Comparison of ENCODE assay signal across 10 cellular contexts in the genomic region with DNA sequence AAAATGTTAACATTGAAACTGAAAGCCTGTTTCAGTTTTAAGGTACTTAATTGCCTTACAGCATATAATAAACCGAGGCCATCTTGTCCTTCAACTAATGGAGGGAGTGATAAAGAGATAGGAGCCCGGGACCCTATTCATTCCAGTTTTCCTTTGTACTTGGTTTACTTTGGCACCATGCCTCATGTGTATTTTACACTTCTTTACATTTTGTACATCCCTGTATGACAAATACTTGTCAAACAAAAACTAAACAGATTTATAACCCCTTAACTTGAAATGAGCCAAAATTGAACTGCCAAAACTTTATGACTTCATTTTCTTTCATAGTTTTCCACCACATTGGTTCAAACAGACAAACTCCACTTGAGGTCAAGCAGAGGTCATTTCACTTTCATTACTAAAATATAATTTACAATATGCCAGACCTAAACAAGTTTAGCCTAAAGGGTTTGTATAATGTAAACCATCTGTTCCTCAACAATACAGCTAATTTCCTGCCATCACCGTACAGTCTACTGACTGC. TPM values are rescaled to one million over a fixed set of nuclear protein-coding genes. Genes with fewer than 3 reads are reported as not detected.
DNase-seq lines count a peak whose midpoint lies in the region; ATAC-seq and TF ChIP-seq lines count a peak whose summit lies in the region.
"Had no signal": no experiment of that assay in that cellular context is flagged by ENCODE, and none has a peak within 500 bp of the region (broad histone marks: within the 10 kb centered on the region; RNA-seq: fewer than 3 reads in every experiment).

No MANE protein-coding gene starts in this region.

- H3K27ac Mint-ChIP-seq in H9: no peak overlapping the region
- H3K27ac Mint-ChIP-seq in T-helper 17 cell: no peak overlapping the region

- H3K18ac ChIP-seq in H9 (ENCODE audit: insufficient read length, low read depth, low read length): no peak overlapping the region

- H3K56ac ChIP-seq in H9 (ENCODE audit: insufficient read length, low read depth, low read length): no peak overlapping the region

- no peak overlapping the region for H3K9ac ChIP-seq in H9 (ENCODE audit: extremely low read depth, insufficient read length, low read length)

- H3K79me2 ChIP-seq in H9 (ENCODE audit: insufficient read depth, low read length): no peaks in the 10 kb centered on the region

- no peak overlapping the region for H4K8ac ChIP-seq in H9 (replicated peaks; ENCODE audit: insufficient read length, low read depth, low read length)

- peaks cover 9% of the 10 kb centered on the region for H3K4me1 ChIP-seq in H9 (ENCODE audit: insufficient read depth, low read length)

- H3K4me2 ChIP-seq in H9 (ENCODE audit: insufficient read depth, insufficient read length, low read length): no peak overlapping the region

- H3K27ac ChIP-seq in H9 (ENCODE audit: insufficient read length, low read depth, low read length): no peak overlapping the region

- H3K9me3 ChIP-seq in H9 (ENCODE audit: control insufficient read depth, low read depth, low read length) (peaks cover 7% of the 10 kb centered on the region), T-helper 17 cell (ENCODE audit: control insufficient read depth, low read length, poor library complexity, severe bottlenecking) (peaks cover under 1% of the 10 kb centered on the region)

- H3K4me3 ChIP-seq in GM08714 (ENCODE audit: low read length) (peak overlapping the region; percentile 28; the same call in 1 of the 2 replicates), fibroblast of the aortic adventitia (ENCODE audit: low read depth, low read length) (no peak overlapping the region), H7 (ENCODE audit: insufficient read depth, low read depth, low read length) (no peak overlapping the region)

- no peak overlapping the region for H4K91ac ChIP-seq in H9 (ENCODE audit: insufficient read length, low read depth, low read length)

- no peak overlapping the region for H3T11ph ChIP-seq in H9 (ENCODE audit: low read length)

- H3K27me3 Mint-ChIP-seq in H9 (ENCODE audit: low read depth) (no peaks in the 10 kb centered on the region), T-helper 17 cell (peaks cover 41% of the 10 kb centered on the region)

- no peak overlapping the region for H2BK120ac ChIP-seq in H9 (ENCODE audit: low read depth, low read length, poor library complexity, severe bottlenecking)

- H3K36me3 Mint-ChIP-seq in H9 (ENCODE audit: insufficient read depth in 1 of 3, low read depth in 3 of 3) (peaks cover 50 to 61% (median 51%) of the 10 kb centered on the region in 3 experiments), T-helper 17 cell (ENCODE audit: low read depth) (peaks cover 3% of the 10 kb centered on the region)

- H2AFZ ChIP-seq in H9 (ENCODE audit: low read length): no peak overlapping the region

- peaks cover 13 to 27% of the 10 kb centered on the region in 2 experiments for H3K9me3 Mint-ChIP-seq in H9

- no peak for TF ChIP-seq CTCF in fibroblast of the aortic adventitia (IDR thresholded peaks at IDR 0.05; ENCODE audit: insufficient read depth, low read length)
- no peak for TF ChIP-seq CTCF in H9 (conservative IDR thresholded peaks at IDR 0.05)

- no peaks in the 10 kb centered on the region for H3K79me1 ChIP-seq in H9 (ENCODE audit: insufficient read depth, low read depth, low read length, poor library complexity, severe bottlenecking)

- H3K27me3 ChIP-seq in H9 (ENCODE audit: insufficient read depth, low read length): no peaks in the 10 kb centered on the region
- H3K27me3 ChIP-seq in H7 (ENCODE audit: control insufficient read depth, insufficient read depth, low read length): no peaks in the 10 kb centered on the region

- peaks cover 27 to 38% of the 10 kb centered on the region in 2 experiments for H3K4me1 Mint-ChIP-seq in H9
- no peaks in the 10 kb centered on the region for H3K4me1 Mint-ChIP-seq in T-helper 17 cell

- no peak overlapping the region for H4K5ac ChIP-seq in H9 (ENCODE audit: insufficient read length, low read depth, low read length)

- DNase-seq in NCI-H510A (lab: John Stamatoyannopoulos, UW) (peak; percentile 3), fibroblast of the aortic adventitia (ENCODE audit: low read depth) (peak; percentile 67), H9 (no peak), T-helper 17 cell (no peak), NCI-H1694 treated with DMSO at 0.1 percent for 48 hours (lab: John Stamatoyannopoulos, UW) (no peak), H7 (no peak)

- no peak overlapping the region for H2AK5ac ChIP-seq in H9 (ENCODE audit: insufficient read length, low read length)

- H3K23me2 ChIP-seq in H9 (ENCODE audit: insufficient read length, low read depth, low read length, poor library complexity, severe bottlenecking): peaks cover 3% of the 10 kb centered on the region

- H2BK5ac ChIP-seq in H9 (ENCODE audit: insufficient read length, low read length): no peak overlapping the region

- H2BK20ac ChIP-seq in H9 (ENCODE audit: low read depth, low read length, poor library complexity, severe bottlenecking): no peak overlapping the region

- H3K14ac ChIP-seq in H9 (ENCODE audit: insufficient read depth, low read length): no peak overlapping the region

- no peak overlapping the region for H2BK15ac ChIP-seq in H9 (ENCODE audit: low read depth, low read length)

- H3K36me3 ChIP-seq in H7 (replicated peaks; ENCODE audit: control insufficient read depth, insufficient read depth, low read length): no peaks in the 10 kb centered on the region; the same call in none of the 2 replicates

- H3K4me3 Mint-ChIP-seq in H9: no peak overlapping the region
- H3K4me3 Mint-ChIP-seq in T-helper 17 cell: no peak overlapping the region

- ATAC-seq in HG02885 (IDR thresholded peaks at IDR 0.05; ENCODE audit: poor library complexity, unreplicated experiment) (peak; percentile 59), T-helper 17 cell (no peak)

- H2BK12ac ChIP-seq in H9 (ENCODE audit: insufficient read length, low read depth, low read length): no peak overlapping the region

- no peaks in the 10 kb centered on the region for H4K20me1 ChIP-seq in H9 (ENCODE audit: control insufficient read depth, insufficient read depth, insufficient read length)

- H3K4ac ChIP-seq in H9 (ENCODE audit: low read depth, low read length): no peak overlapping the region

- WGBS in H9 (ENCODE audit: extremely low coverage, insufficient read length, low lambda C conversion rate): no CpG with 5 or more reads among the region's 3 CpGs

- no peak overlapping the region for H3K23ac ChIP-seq in H9 (ENCODE audit: insufficient read length, low read depth, low read length)

RNA-seq across cellular contexts. Expression of a gene that starts 30.9 kb away (rescaled TPM):
- not detected in 2 replicates for total RNA-seq in fibroblast of the aortic adventitia (ENCODE audit: low replicate concordance)
- not detected in 2 replicates for total RNA-seq in H9 (2021)
- not detected for total RNA-seq in T-helper 17 cell
- not detected in 2 replicates for total RNA-seq in H7 (2014; rRNA removed; shearing (Covaris generic))
- total RNA-seq: cardiac septum, mononuclear cell had no signal

Comparison
In these comparisons a context has a peak if more than half of its experiments do, and no peak if none do; other contexts are left out.
1. DNase-seq: peak in NCI-H510A (single experiment) and fibroblast of the aortic adventitia (single experiment); none in H9 (single experiment), T-helper 17 cell (0 of 3), NCI-H1694 treated with DMSO at 0.1 percent for 48 hours (single experiment) and H7 (single experiment).